20 cellular contexts compared by ENCODE assay signal in genomic region chr9:90775657-90776056, GRCh38. TPM values are rescaled to one million over a fixed set of nuclear protein-coding genes. Genes with fewer than 3 reads are reported as not detected.
DNase-seq lines count a peak whose midpoint lies in the region; ATAC-seq and TF ChIP-seq lines count a peak whose summit lies in the region.
"Had no signal": no experiment of that assay in that cellular context is flagged by ENCODE, and none has a peak within 500 bp of the region (broad histone marks: within the 10 kb centered on the region; RNA-seq: fewer than 3 reads in every experiment).

No MANE protein-coding gene starts in this region.

- H3K27me3 ChIP-seq in WERI-Rb-1 (ENCODE audit: insufficient read depth, low read depth, severe bottlenecking), result no peaks in the 10 kb centered on the region

- H3K4me1 Mint-ChIP-seq in type B pancreatic cell (ENCODE audit: unreplicated experiment), result no peaks in the 10 kb centered on the region

- TF ChIP-seq CTCF in WERI-Rb-1 (IDR thresholded peaks at IDR 0.05; ENCODE audit: low read depth, low read length) (no peak), type B pancreatic cell (conservative IDR thresholded peaks at IDR 0.05) (no peak)

- H3K36me3 ChIP-seq in WERI-Rb-1, result no peaks in the 10 kb centered on the region

- no peaks in the 10 kb centered on the region for H3K36me3 Mint-ChIP-seq in type B pancreatic cell
- H3K36me3 Mint-ChIP-seq: CD8-positive, alpha-beta T cell had no signal

- no peak overlapping the region for H3K27ac Mint-ChIP-seq in type B pancreatic cell
- H3K27ac Mint-ChIP-seq: CD8-positive, alpha-beta T cell had no signal

- H3K27ac ChIP-seq in WERI-Rb-1, result peak overlapping the region; percentile 35
- H3K27ac ChIP-seq: RWPE1, SK-N-MC had no signal

- DNase-seq in NCI-H524 (lab: John Stamatoyannopoulos, UW), result peak; percentile 45 to 75
- peak; percentile 17 for DNase-seq in WERI-Rb-1
- DNase-seq in activated gamma-delta T cell treated with Interleukin-2 at 50 U/mL for 16 hours, result no peak
- no peak for DNase-seq in type B pancreatic cell (ENCODE audit: extremely low spot score, unreplicated experiment)
- DNase-seq in amniotic stem cell (lab: John Stamatoyannopoulos, UW), result no peak
- DNase-seq: C1 segment of cervical spinal cord; CD8-positive, alpha-beta T cell; DMS53; GDM1; NCI-H1105 treated with DMSO at 0.1 percent for 48 hours; NCI-H2029 treated with DMSO at 0.1 percent for 48 hours; NCI-H226; NCI-H510A treated with DMSO at 0.1 percent for 48 hours; SHP77 treated with DMSO at 0.1 percent for 48 hours; T-helper 2 cell had no signal

- H3K9me3 Mint-ChIP-seq in type B pancreatic cell, result no peaks in the 10 kb centered on the region
- H3K9me3 Mint-ChIP-seq: CD8-positive, alpha-beta T cell had no signal

- no peaks in the 10 kb centered on the region for H3K27me3 Mint-ChIP-seq in type B pancreatic cell

- H3K9me3 ChIP-seq in WERI-Rb-1 (ENCODE audit: severe bottlenecking), result no peaks in the 10 kb centered on the region

- ATAC-seq in GM18517 (IDR thresholded peaks at IDR 0.05; ENCODE audit: unreplicated experiment) (peak; percentile 46), HG02588 (IDR thresholded peaks at IDR 0.05; ENCODE audit: unreplicated experiment) (peak; percentile 41), GM18861 (IDR thresholded peaks at IDR 0.05; ENCODE audit: unreplicated experiment) (no peak)
- ATAC-seq: CD8-positive, alpha-beta T cell had no signal

- H3K4me3 ChIP-seq in WERI-Rb-1 (ENCODE audit: low read depth, low read length), result no peak overlapping the region
- H3K4me3 ChIP-seq: SK-N-MC had no signal

- no peak overlapping the region for H3K4me3 Mint-ChIP-seq in type B pancreatic cell
- H3K4me3 Mint-ChIP-seq: CD8-positive, alpha-beta T cell had no signal

RNA-seq across cellular contexts. Expression of gene SYK, which starts 26.0 kb away (rescaled TPM):
- total RNA-seq in type B pancreatic cell (ENCODE audit: low replicate concordance), result 13.0 and 22.6 TPM in 2 replicates

Comparison
In these comparisons a context has a peak if more than half of its experiments do, and no peak if none do; other contexts are left out.
1. DNase-seq: peak in NCI-H524 (2 of 2) and WERI-Rb-1 (single experiment); none in activated gamma-delta T cell treated with Interleukin-2 at 50 U/mL for 16 hours (single experiment), type B pancreatic cell (single experiment) and amniotic stem cell (single experiment).